20 cellular contexts compared by ENCODE assay signal in the genomic region with DNA sequence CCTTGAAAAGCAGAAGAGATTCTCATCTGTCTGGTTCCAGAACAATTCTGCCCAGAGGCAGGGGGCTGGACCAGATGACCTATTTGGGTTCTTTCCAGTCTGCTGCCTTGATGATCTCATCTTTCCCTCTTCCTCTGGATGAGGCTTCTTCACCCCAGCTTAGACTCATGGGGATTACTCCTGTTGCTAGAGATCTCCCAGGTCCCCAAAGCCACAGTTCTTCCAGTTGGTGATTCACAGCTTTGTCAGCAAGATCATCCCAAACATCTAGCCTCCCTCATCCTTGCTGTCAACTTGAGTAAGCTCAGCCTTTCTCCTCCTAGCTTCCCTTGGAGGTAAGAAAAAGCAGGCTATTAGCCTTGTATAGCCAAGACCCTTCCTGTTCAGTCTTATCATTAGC.
DNase-seq lines count a peak whose midpoint lies in the region; ATAC-seq and TF ChIP-seq lines count a peak whose summit lies in the region.
"Had no signal": no experiment of that assay in that cellular context is flagged by ENCODE, and none has a peak within 500 bp of the region (broad histone marks: within the 10 kb centered on the region; RNA-seq: fewer than 3 reads in every experiment).

No MANE protein-coding gene starts in this region.

- peaks cover 2% of the 10 kb centered on the region; the same call in 1 of the 2 replicates for H3K27me3 Mint-ChIP-seq in HFFc6 (ENCODE audit: insufficient read depth)
- H3K27me3 Mint-ChIP-seq: effector memory CD8-positive, alpha-beta T cell had no signal

- 0 out of 2 replicates have a peak, but pooled peaks cover 6% of the 10 kb centered on the region for H3K36me3 Mint-ChIP-seq in HFFc6 (ENCODE audit: low read depth)
- H3K36me3 Mint-ChIP-seq: stimulated activated naive B cell treated with anti-CD40 and anti-IgM and Interleukin-4, amounts not matched to agents 10 μg/mL and 1 μg/mL and 100 μg/mL, for 72 hours had no signal

- in situ Hi-C loops in brain microvascular endothelial cell (cut with HindIII; ENCODE audit: low pct_ligation_motif_present, low sequenced_read_pairs): no loop called here

- peak; percentile 36 for DNase-seq in AG04449 (ENCODE audit: low read depth, low spot score)
- peak; percentile 82 for DNase-seq in HFFc6
- peak; percentile 19 for DNase-seq in brain microvascular endothelial cell
- DNase-seq in iris pigment epithelial cell (ENCODE audit: low read depth): peak; percentile 56
- DNase-seq in stimulated activated CD4-positive, alpha-beta T cell treated with anti-CD3 and anti-CD28 coated beads, Interleukin-12 subunit alpha, Interleukin-12 subunit beta, amount 100 ng/mL, for 4 hours: no peak
- DNase-seq in NCI-H69 (lab: John Stamatoyannopoulos, UW): no peak
- no peak for DNase-seq in tibial nerve (ENCODE audit: low spot score in 2 of 2)
- DNase-seq: activated CD4-positive, alpha-beta T cell treated with anti-CD3 and anti-CD28 coated beads for 4 hours; activated naive CD4-positive, alpha-beta T cell treated with anti-CD3 and anti-CD28 coated beads, Interleukin-2, amount 50 U/mL, for 16 hours; effector memory CD8-positive, alpha-beta T cell; left cardiac atrium; NCI-H1417 treated with DMSO at 0.1 percent for 48 hours; SHP77 treated with DMSO at 0.1 percent for 48 hours; stimulated activated naive B cell treated with anti-CD40 and anti-IgM and Interleukin-4, amounts not matched to agents 10 μg/mL and 1 μg/mL and 100 μg/mL, for 72 hours; T1000; upper lobe of right lung had no signal

- H3K9me3 ChIP-seq in tibial nerve: no peaks in the 10 kb centered on the region
- H3K9me3 ChIP-seq: upper lobe of right lung had no signal

- H3K4me1 Mint-ChIP-seq in HFFc6 (ENCODE audit: low read depth): peaks cover 20% of the 10 kb centered on the region
- H3K4me1 Mint-ChIP-seq: stimulated activated naive B cell treated with anti-CD40 and anti-IgM and Interleukin-4, amounts not matched to agents 10 μg/mL and 1 μg/mL and 100 μg/mL, for 72 hours had no signal

- peaks cover 8% of the 10 kb centered on the region for H3K9me3 Mint-ChIP-seq in HFFc6
- H3K9me3 Mint-ChIP-seq: effector memory CD8-positive, alpha-beta T cell; stimulated activated naive B cell treated with anti-CD40 and anti-IgM and Interleukin-4, amounts not matched to agents 10 μg/mL and 1 μg/mL and 100 μg/mL, for 72 hours had no signal

- H3K27ac ChIP-seq in brain microvascular endothelial cell (no peak overlapping the region), tibial nerve (no peak overlapping the region)
- H3K27ac ChIP-seq: cardiac muscle cell, parathyroid adenoma, upper lobe of right lung had no signal

- H3K27ac Mint-ChIP-seq in HFFc6: no peak overlapping the region
- H3K27ac Mint-ChIP-seq: effector memory CD8-positive, alpha-beta T cell; stimulated activated naive B cell treated with anti-CD40 and anti-IgM and Interleukin-4, amounts not matched to agents 10 μg/mL and 1 μg/mL and 100 μg/mL, for 72 hours had no signal

- no peaks in the 10 kb centered on the region for H3K27me3 ChIP-seq in brain microvascular endothelial cell (replicated peaks)
- H3K27me3 ChIP-seq in tibial nerve: peaks cover 0 to 7% of the 10 kb centered on the region in 2 donors
- H3K27me3 ChIP-seq: cardiac muscle cell, upper lobe of right lung had no signal

- no peak overlapping the region for H3K4me3 Mint-ChIP-seq in HFFc6
- H3K4me3 Mint-ChIP-seq: effector memory CD8-positive, alpha-beta T cell; stimulated activated naive B cell treated with anti-CD40 and anti-IgM and Interleukin-4, amounts not matched to agents 10 μg/mL and 1 μg/mL and 100 μg/mL, for 72 hours had no signal

- H3K36me3 ChIP-seq in brain microvascular endothelial cell (replicated peaks) (no peaks in the 10 kb centered on the region), tibial nerve (no peaks in the 10 kb centered on the region)
- H3K36me3 ChIP-seq: cardiac muscle cell, upper lobe of right lung had no signal

- no peak for ATAC-seq in HG02981 (IDR thresholded peaks at IDR 0.05; ENCODE audit: unreplicated experiment)
- ATAC-seq: effector memory CD8-positive, alpha-beta T cell; left cardiac atrium; stimulated activated naive B cell treated with anti-CD40 and anti-IgM and Interleukin-4, amounts not matched to agents 10 μg/mL and 1 μg/mL and 100 μg/mL, for 72 hours; upper lobe of right lung had no signal

- no peaks in the 10 kb centered on the region for H3K4me1 ChIP-seq in tibial nerve
- H3K4me1 ChIP-seq: parathyroid adenoma, upper lobe of right lung had no signal

- H3K4me3 ChIP-seq in AG04449 (ENCODE audit: low read depth, low read length) (no peak overlapping the region), brain microvascular endothelial cell (ENCODE audit: low read depth, low read length) (no peak overlapping the region), tibial nerve (no peak overlapping the region)
- H3K4me3 ChIP-seq: cardiac muscle cell, smooth muscle cell, upper lobe of right lung had no signal

- CTCF ChIA-PET in AG04449 (lab: Yijun Ruan, JAX): interaction anchor here (1.2 to 4.2 kb wide), 5 partner anchors 12 to 401 kb away, joined by 3 to 31 read pairs (median 4); partner anchors contain the start of gene EFNB1

- TF ChIP-seq EP300 in tibial nerve (IDR thresholded peaks at IDR 0.05): no peak

- POLR2A ChIA-PET in AG04449 (lab: Yijun Ruan, JAX): interaction anchor here (0.7 to 1.7 kb wide), 2 partner anchors 401 to 675 kb away, joined by 3 to 6 read pairs; partner anchors contain the start of gene EFNB1

- TF ChIP-seq CTCF in AG04449 (IDR thresholded peaks at IDR 0.05; ENCODE audit: insufficient read depth, low read length, missing control alignments): no peak
- TF ChIP-seq CTCF in HFFc6 (IDR thresholded peaks at IDR 0.05): no peak
- no peak for TF ChIP-seq CTCF in brain microvascular endothelial cell (IDR thresholded peaks at IDR 0.05; ENCODE audit: low read depth, low read length, missing control alignments)
- TF ChIP-seq CTCF in tibial nerve (IDR thresholded peaks at IDR 0.05): no peak

- no peak for TF ChIP-seq POLR2A in tibial nerve (IDR thresholded peaks at IDR 0.05)

Comparison
In these comparisons a context has a peak if more than half of its experiments do, and no peak if none do; other contexts are left out.
1. DNase-seq: peak in AG04449 (single experiment), HFFc6 (single experiment), brain microvascular endothelial cell (single experiment) and iris pigment epithelial cell (single experiment); none in stimulated activated CD4-positive, alpha-beta T cell treated with anti-CD3 and anti-CD28 coated beads, Interleukin-12 subunit alpha, Interleukin-12 subunit beta, amount 100 ng/mL, for 4 hours (single experiment), NCI-H69 (single experiment) and tibial nerve (0 of 2).